1 cellular context compared by ENCODE assay signal in the genomic region with DNA sequence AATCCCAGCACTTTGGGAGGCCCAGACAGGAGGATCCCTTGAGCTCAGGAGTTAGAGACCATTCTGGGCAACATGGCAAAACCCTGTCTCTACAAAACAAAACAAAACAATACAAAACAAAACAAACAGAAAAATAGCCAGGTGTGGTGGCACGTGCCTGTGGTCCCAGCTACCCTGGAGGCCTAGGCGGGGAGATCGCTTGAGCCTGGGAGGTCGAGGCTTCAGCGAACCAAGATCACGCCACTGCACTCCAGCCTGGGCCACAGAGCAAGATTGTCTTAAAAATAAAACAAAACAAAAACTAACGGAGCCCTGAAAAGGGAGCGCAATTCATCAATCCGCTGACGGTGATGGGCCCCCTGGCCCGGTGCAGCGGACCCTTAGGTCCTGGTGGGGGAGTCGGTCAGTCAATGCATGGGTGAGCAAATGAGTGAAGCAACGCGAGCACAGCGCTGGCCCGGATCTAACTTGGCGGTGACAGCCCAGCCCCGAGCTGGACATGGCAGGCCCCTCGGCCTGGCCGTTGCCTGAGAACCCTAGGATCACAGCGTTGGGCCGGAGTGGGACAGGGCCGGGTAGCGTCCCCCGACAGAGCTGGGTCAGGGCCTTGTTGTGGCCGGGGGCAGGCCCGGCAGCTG.
TF ChIP-seq lines count a peak whose summit lies in the region.

No MANE protein-coding gene starts in this region.

TF ChIP-seq in GM23338, 12 proteins besides CTCF, POLR2A, EP300 and RAD21 (continued from another document):
- TF ChIP-seq ZNF462 (CRISPR knock-in tag; IDR thresholded peaks at IDR 0.05) (no peak), STAT1 (IDR thresholded peaks at IDR 0.05; ENCODE audit: unreplicated experiment) (no peak), CREB1 (CRISPR knock-in tag; IDR thresholded peaks at IDR 0.05; ENCODE audit: low read depth) (no peak), ZNF331 (CRISPR knock-in tag; IDR thresholded peaks at IDR 0.05; ENCODE audit: low read depth) (no peak), ETS1 (IDR thresholded peaks at IDR 0.05) (no peak)
- TF ChIP-seq, protein P1, sequence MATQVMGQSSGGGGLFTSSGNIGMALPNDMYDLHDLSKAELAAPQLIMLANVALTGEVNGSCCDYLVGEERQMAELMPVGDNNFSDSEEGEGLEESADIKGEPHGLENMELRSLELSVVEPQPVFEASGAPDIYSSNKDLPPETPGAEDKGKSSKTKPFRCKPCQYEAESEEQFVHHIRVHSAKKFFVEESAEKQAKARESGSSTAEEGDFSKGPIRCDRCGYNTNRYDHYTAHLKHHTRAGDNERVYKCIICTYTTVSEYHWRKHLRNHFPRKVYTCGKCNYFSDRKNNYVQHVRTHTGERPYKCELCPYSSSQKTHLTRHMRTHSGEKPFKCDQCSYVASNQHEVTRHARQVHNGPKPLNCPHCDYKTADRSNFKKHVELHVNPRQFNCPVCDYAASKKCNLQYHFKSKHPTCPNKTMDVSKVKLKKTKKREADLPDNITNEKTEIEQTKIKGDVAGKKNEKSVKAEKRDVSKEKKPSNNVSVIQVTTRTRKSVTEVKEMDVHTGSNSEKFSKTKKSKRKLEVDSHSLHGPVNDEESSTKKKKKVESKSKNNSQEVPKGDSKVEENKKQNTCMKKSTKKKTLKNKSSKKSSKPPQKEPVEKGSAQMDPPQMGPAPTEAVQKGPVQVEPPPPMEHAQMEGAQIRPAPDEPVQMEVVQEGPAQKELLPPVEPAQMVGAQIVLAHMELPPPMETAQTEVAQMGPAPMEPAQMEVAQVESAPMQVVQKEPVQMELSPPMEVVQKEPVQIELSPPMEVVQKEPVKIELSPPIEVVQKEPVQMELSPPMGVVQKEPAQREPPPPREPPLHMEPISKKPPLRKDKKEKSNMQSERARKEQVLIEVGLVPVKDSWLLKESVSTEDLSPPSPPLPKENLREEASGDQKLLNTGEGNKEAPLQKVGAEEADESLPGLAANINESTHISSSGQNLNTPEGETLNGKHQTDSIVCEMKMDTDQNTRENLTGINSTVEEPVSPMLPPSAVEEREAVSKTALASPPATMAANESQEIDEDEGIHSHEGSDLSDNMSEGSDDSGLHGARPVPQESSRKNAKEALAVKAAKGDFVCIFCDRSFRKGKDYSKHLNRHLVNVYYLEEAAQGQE (IDR thresholded peaks at IDR 0.05; ENCODE audit: unreplicated experiment), result no peak
